Comparison of ENCODE assay signal across 15 cellular contexts in genomic region chrX:153074935-153075334, GRCh38. TPM values are rescaled to one million over a fixed set of nuclear protein-coding genes. Genes with fewer than 3 reads are reported as not detected.
DNase-seq lines count a peak whose midpoint lies in the region; ATAC-seq and TF ChIP-seq lines count a peak whose summit lies in the region.
"Had no signal": no experiment of that assay in that cellular context is flagged by ENCODE, and none has a peak within 500 bp of the region (broad histone marks: within the 10 kb centered on the region; RNA-seq: fewer than 3 reads in every experiment).

No MANE protein-coding gene starts in this region.

- TF ChIP-seq CTCF in neural crest cell (conservative IDR thresholded peaks at IDR 0.05), result no peak

- H3K27ac Mint-ChIP-seq in T-helper 2 cell treated with Interferon-gamma antibody and Interleukin-4, amounts not matched to agents 5 μg/mL and 100 μg/mL, for 36 hours, result no peak overlapping the region
- no peak overlapping the region for H3K27ac Mint-ChIP-seq in central memory CD8-positive, alpha-beta T cell (ENCODE audit: low read depth)
- no peak overlapping the region for H3K27ac Mint-ChIP-seq in neural crest cell (ENCODE audit: unreplicated experiment)
- H3K27ac Mint-ChIP-seq: CD14-positive monocyte; CD8-positive, alpha-beta T cell had no signal

- H3K4me1 Mint-ChIP-seq in T-helper 2 cell treated with Interferon-gamma antibody and Interleukin-4, amounts not matched to agents 5 μg/mL and 100 μg/mL, for 36 hours (ENCODE audit: low read depth), result no peaks in the 10 kb centered on the region
- no peaks in the 10 kb centered on the region for H3K4me1 Mint-ChIP-seq in central memory CD8-positive, alpha-beta T cell
- H3K4me1 Mint-ChIP-seq in neural crest cell, result no peaks in the 10 kb centered on the region
- H3K4me1 Mint-ChIP-seq: CD14-positive monocyte had no signal

- ATAC-seq in central memory CD8-positive, alpha-beta T cell (replicated peaks; ENCODE audit: extremely low read depth, poor library complexity, severe bottlenecking), result no peak
- no peak for ATAC-seq in GM21367 (IDR thresholded peaks at IDR 0.05; ENCODE audit: unreplicated experiment)
- ATAC-seq: CD8-positive, alpha-beta T cell; HCT116 had no signal

- H3K4me3 Mint-ChIP-seq in T-helper 2 cell treated with Interferon-gamma antibody and Interleukin-4, amounts not matched to agents 5 μg/mL and 100 μg/mL, for 36 hours, result peak overlapping the region; percentile 40
- H3K4me3 Mint-ChIP-seq in central memory CD8-positive, alpha-beta T cell, result peak overlapping the region; percentile 31
- peak overlapping the region; percentile 51 for H3K4me3 Mint-ChIP-seq in neural crest cell
- H3K4me3 Mint-ChIP-seq: CD14-positive monocyte; CD8-positive, alpha-beta T cell had no signal

- H3K36me3 Mint-ChIP-seq in T-helper 2 cell treated with Interferon-gamma antibody and Interleukin-4, amounts not matched to agents 5 μg/mL and 100 μg/mL, for 36 hours (ENCODE audit: low read depth), result no peaks in the 10 kb centered on the region
- H3K36me3 Mint-ChIP-seq in central memory CD8-positive, alpha-beta T cell (ENCODE audit: insufficient read depth), result no peaks in the 10 kb centered on the region
- H3K36me3 Mint-ChIP-seq in neural crest cell (ENCODE audit: low read depth), result no peaks in the 10 kb centered on the region
- H3K36me3 Mint-ChIP-seq: CD14-positive monocyte; CD8-positive, alpha-beta T cell had no signal

- no peaks in the 10 kb centered on the region for H3K27me3 Mint-ChIP-seq in T-helper 2 cell treated with Interferon-gamma antibody and Interleukin-4, amounts not matched to agents 5 μg/mL and 100 μg/mL, for 36 hours (ENCODE audit: low read depth)
- no peaks in the 10 kb centered on the region for H3K27me3 Mint-ChIP-seq in central memory CD8-positive, alpha-beta T cell
- H3K27me3 Mint-ChIP-seq in neural crest cell (ENCODE audit: low read depth), result no peaks in the 10 kb centered on the region

- H3K9me3 Mint-ChIP-seq in T-helper 2 cell treated with Interferon-gamma antibody and Interleukin-4, amounts not matched to agents 5 μg/mL and 100 μg/mL, for 36 hours, result no peaks in the 10 kb centered on the region
- no peaks in the 10 kb centered on the region for H3K9me3 Mint-ChIP-seq in central memory CD8-positive, alpha-beta T cell
- H3K9me3 Mint-ChIP-seq in neural crest cell, result no peaks in the 10 kb centered on the region
- H3K9me3 Mint-ChIP-seq: CD8-positive, alpha-beta T cell had no signal

- DNase-seq in T-helper 2 cell treated with Interferon-gamma antibody and Interleukin-4, amounts not matched to agents 5 μg/mL and 100 μg/mL, for 36 hours (ENCODE audit: low spot score), result no peak
- DNase-seq in T-helper 2 cell (no peak), GOT3 (lab: John Stamatoyannopoulos, UW) (peak; percentile 1), neural crest cell (ENCODE audit: low read depth, low spot score) (no peak), DMS53 (lab: John Stamatoyannopoulos, UW) (no peak), NCI-H2227 treated with DMSO at 0.1 percent for 48 hours (lab: John Stamatoyannopoulos, UW) (no peak)
- DNase-seq in central memory CD8-positive, alpha-beta T cell (ENCODE audit: low spot score in 2 of 2), result no peak
- DNase-seq: CD8-positive, alpha-beta T cell; COR-L47; GF-D8; IMR-90 had no signal

RNA-seq across cellular contexts. Expression of gene PNMA6A, which starts 2.7 kb away (rescaled TPM):
- 9.7 and 10.4 TPM in 2 replicates for total RNA-seq in neural crest cell
- total RNA-seq: HT-29 had no signal

RNA-seq across cellular contexts. Expression of gene PNMA3, which starts 18.7 kb away (rescaled TPM):
- total RNA-seq in neural crest cell, result 9.8 and 10.0 TPM in 2 replicates
- total RNA-seq: HT-29, IMR-90 had no signal
